In the genomic region with DNA sequence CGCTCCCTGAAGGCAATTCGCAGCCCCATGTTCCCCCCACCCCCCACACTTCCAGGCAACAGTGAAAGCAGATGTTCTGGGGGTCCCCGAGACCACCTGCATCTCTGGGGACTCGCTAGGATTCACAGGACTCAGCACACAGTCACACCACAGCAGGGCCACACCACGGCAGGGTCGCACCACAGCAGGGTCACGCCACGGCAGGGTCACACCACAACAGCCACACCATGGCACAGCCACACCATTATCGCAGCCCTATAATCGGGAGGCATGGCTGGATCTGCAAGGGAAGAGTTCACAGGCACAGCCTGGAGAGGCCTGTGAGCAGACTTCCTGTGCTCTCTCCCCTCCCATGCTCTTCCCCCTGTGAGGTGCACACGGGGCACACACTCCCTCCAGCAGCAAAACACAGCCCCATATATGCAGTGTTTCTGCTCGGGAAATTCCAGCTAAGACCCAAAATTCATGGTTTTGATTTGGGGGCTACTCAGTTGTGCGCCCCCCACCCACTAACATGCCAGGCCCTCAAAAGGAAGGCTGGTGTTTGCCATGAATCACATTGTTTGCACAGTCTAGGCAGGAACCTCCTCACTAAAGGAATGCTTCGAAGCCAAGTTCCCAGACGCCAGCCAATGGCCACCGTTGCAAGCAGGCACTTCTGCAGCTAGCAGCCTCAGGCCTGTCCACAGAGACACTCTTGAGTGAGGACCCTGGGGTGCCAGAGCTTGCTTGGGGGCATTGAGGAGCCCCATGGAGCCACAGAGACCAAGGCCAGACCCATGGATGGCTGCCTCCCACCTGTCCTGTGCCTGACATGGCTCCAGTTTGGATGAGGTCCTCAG, we compare ENCODE assay signal across 21 cellular contexts. TPM values are rescaled to one million over a fixed set of nuclear protein-coding genes. Genes with fewer than 3 reads are reported as not detected.
DNase-seq lines count a peak whose midpoint lies in the region; ATAC-seq, FAIRE-seq and TF ChIP-seq lines count a peak whose summit lies in the region.
"Had no signal": no experiment of that assay in that cellular context is flagged by ENCODE, and none has a peak within 500 bp of the region (broad histone marks: within the 10 kb centered on the region; RNA-seq: fewer than 3 reads in every experiment).

No MANE protein-coding gene starts in this region.

- BruUV-seq in Panc1 (replicated peaks; lab: Mats Ljungman, UMichigan) (no TSS peak), HepG2 (replicated peaks; lab: Mats Ljungman, UMichigan) (no TSS peak), OCI-LY7 (replicated peaks; lab: Mats Ljungman, UMichigan) (no TSS peak)

- in situ Hi-C loops in Panc1 (cut with HindIII; ENCODE audit: low pct_unique_long_range_greater_than_20kb, low sequenced_read_pairs) (no loop called here), HepG2 (cut with HindIII; ENCODE audit: extremely low pct_ligation_motif_present, low pct_unique_long_range_greater_than_20kb) (no loop called here)

- no peak for TF ChIP-seq RAD21 in HepG2 (CRISPR knock-in tag; IDR thresholded peaks at IDR 0.05)

- H2AFZ ChIP-seq in HepG2 (ENCODE audit: low read length), result no peak overlapping the region
- no peak overlapping the region for H2AFZ ChIP-seq in OCI-LY7 (ENCODE audit: low read length)

- H3K9ac ChIP-seq in HepG2 (ENCODE audit: insufficient read depth, low read depth, low read length), result no peak overlapping the region

- H3K27me3 ChIP-seq in Panc1 (ENCODE audit: control insufficient read depth, insufficient read depth, low read length) (peaks cover 12% of the 10 kb centered on the region), HepG2 (ENCODE audit: control insufficient read depth in 1 of 2, insufficient read depth in 2 of 2, low read length in 2 of 2) (peaks cover 0 to 40% of the 10 kb centered on the region in 2 experiments), spleen (replicated peaks in 1 of 7) (peaks cover 0 to 75% (median 21%) of the 10 kb centered on the region in 7 donors)

- peak; percentile 68 for ATAC-seq in Panc1
- ATAC-seq in HepG2, result peak; percentile 68
- no peak for ATAC-seq in HG03439 (IDR thresholded peaks at IDR 0.05; ENCODE audit: unreplicated experiment)
- ATAC-seq: K562 had no signal

- POLR2A ChIA-PET in Panc1 (lab: Charles Lee), result interaction anchor here (0.6 kb wide), 1 partner anchor 27 kb away, joined by 4 read pairs; no protein-coding TSS in a partner anchor
- POLR2A ChIA-PET in HepG2 (lab: Yijun Ruan, JAX), result no interaction called here
- POLR2A ChIA-PET in OCI-LY7 (lab: Charles Lee), result no interaction called here

- H3K9me3 ChIP-seq in Panc1 (ENCODE audit: control insufficient read depth, insufficient read depth, low read depth, low read length) (no peaks in the 10 kb centered on the region), HepG2 (ENCODE audit: low read length) (no peaks in the 10 kb centered on the region), spleen (no peaks in the 10 kb centered on the region), OCI-LY7 (ENCODE audit: low read length) (no peaks in the 10 kb centered on the region)
- H3K9me3 ChIP-seq: HAP-1 had no signal

- DNase-seq in DMS53 (lab: John Stamatoyannopoulos, UW), result peak; percentile 44
- DNase-seq in DMS53 treated with DMSO at 0.1 percent for 48 hours (lab: John Stamatoyannopoulos, UW; ENCODE audit: unreplicated experiment), result no peak
- DNase-seq in Panc1 (ENCODE audit: low read depth, low spot score), result no peak
- DNase-seq in HepG2 (ENCODE audit: low spot score), result peak; percentile 27
- peak; percentile 50 for DNase-seq in spleen
- DNase-seq in OCI-LY7 (ENCODE audit: low spot score), result no peak
- DNase-seq in mucosa of gallbladder (ENCODE audit: low spot score), result no peak
- DNase-seq: C1 segment of cervical spinal cord; Calu3; CD4-positive, alpha-beta T cell; DMS 273 treated with DMSO at 0.1 percent for 48 hours; DND-41; GDM1 had no signal

- no peak overlapping the region for H3K27ac ChIP-seq in Panc1 (ENCODE audit: low read length)
- no peak overlapping the region for H3K27ac ChIP-seq in HepG2 (ENCODE audit: extremely low read length, insufficient read depth, low read length)
- H3K27ac ChIP-seq in spleen, result no peak overlapping the region
- no peak overlapping the region for H3K27ac ChIP-seq in OCI-LY7 (ENCODE audit: low read depth, low read length, poor library complexity, severe bottlenecking)
- H3K27ac ChIP-seq: 22Rv1 had no signal

- H4K20me1 ChIP-seq in HepG2 (ENCODE audit: insufficient read depth, low read length) (no peaks in the 10 kb centered on the region; the same call in none of the 2 replicates), OCI-LY7 (ENCODE audit: insufficient read depth, low read length) (no peaks in the 10 kb centered on the region)

- no peak for FAIRE-seq in HepG2 (lab: Jason Lieb, UNC)
- FAIRE-seq: GM12892, GM19239, H1, HTR-8/SVneo, K562 had no signal

- 23% methylated on average over 7 of the region's 16 CpGs for WGBS in HepG2 (ENCODE audit: low lambda C conversion rate)
- WGBS in spleen, 5 donors, result 73 to 79% (median 76%) methylated on average over 15 to 16 of the region's 16 CpGs

- H3K4me2 ChIP-seq in HepG2 (ENCODE audit: low read depth, low read length), result no peak overlapping the region
- H3K4me2 ChIP-seq in OCI-LY7 (ENCODE audit: low read length), result no peak overlapping the region

- intact Hi-C loops in Panc1 (cut with micrococcal nuclease; ENCODE audit: unreplicated experiment), result no loop called here
- intact Hi-C loops in HepG2 (cut with micrococcal nuclease; ENCODE audit: unreplicated experiment), result no loop called here
- intact Hi-C loops in spleen (cut with DNase I; ENCODE audit: low total_unique reads), result no loop called here
- intact Hi-C loops in OCI-LY7 (cut with micrococcal nuclease; ENCODE audit: unreplicated experiment), result no loop called here

- H3K4me1 ChIP-seq in Panc1 (ENCODE audit: control insufficient read depth, insufficient read depth, low read length) (peaks cover 20% of the 10 kb centered on the region), HepG2 (ENCODE audit: insufficient read depth, low read length) (peaks cover 69% of the 10 kb centered on the region), spleen (peaks cover 0 to 10% (median 0%) of the 10 kb centered on the region in 6 donors), OCI-LY7 (ENCODE audit: insufficient read depth, low read length, poor library complexity, severe bottlenecking) (no peaks in the 10 kb centered on the region)
- H3K4me1 ChIP-seq: HAP-1 had no signal

- H3K9me2 ChIP-seq in OCI-LY7 (ENCODE audit: insufficient read depth, low read length), result no peaks in the 10 kb centered on the region

- TF ChIP-seq EP300 in HepG2 (IDR thresholded peaks at IDR 0.05; ENCODE audit: low read depth in 2 of 2, low read length in 2 of 2), result no peak
- TF ChIP-seq EP300 in HepG2 (CRISPR knock-in tag; IDR thresholded peaks at IDR 0.05; ENCODE audit: borderline replicate concordance), result no peak

- CTCF ChIA-PET in Panc1 (lab: Charles Lee), result no interaction called here
- CTCF ChIA-PET in HepG2 (lab: Yijun Ruan, JAX; ENCODE audit: low intra/inter-chr PET ratio, low total read pairs), result no interaction called here
- CTCF ChIA-PET in OCI-LY7 (lab: Charles Lee; ENCODE audit: unreplicated experiment), result no interaction called here

- H3K79me2 ChIP-seq in HepG2 (ENCODE audit: insufficient read depth, low read length) (no peaks in the 10 kb centered on the region), OCI-LY7 (ENCODE audit: insufficient read depth, low read depth, low read length) (no peaks in the 10 kb centered on the region)

- H3K36me3 ChIP-seq in Panc1 (ENCODE audit: control insufficient read depth, insufficient read depth, low read length) (no peaks in the 10 kb centered on the region), HepG2 (replicated peaks in 1 of 2; ENCODE audit: control insufficient read depth in 1 of 2, insufficient read depth in 2 of 2, low read length in 2 of 2) (no peaks in the 10 kb centered on the region), spleen (no peaks in the 10 kb centered on the region), OCI-LY7 (ENCODE audit: insufficient read depth, low read length) (no peaks in the 10 kb centered on the region)
- H3K36me3 ChIP-seq: HAP-1 had no signal

- H3K4me3 ChIP-seq in Panc1 (ENCODE audit: low read depth in 2 of 2, low read length in 2 of 2) (no peak overlapping the region), HepG2 (replicated peaks in 1 of 3; ENCODE audit: insufficient read depth in 1 of 3, low read depth in 2 of 3, low read length in 3 of 3) (no peak overlapping the region), spleen (no peak overlapping the region), OCI-LY7 (ENCODE audit: low read depth, low read length, poor library complexity, severe bottlenecking) (no peak overlapping the region)
- H3K4me3 ChIP-seq: HAP-1, K562 had no signal

- TF ChIP-seq POLR2A in HepG2 (IDR thresholded peaks at IDR 0.05; ENCODE audit: insufficient read depth in 1 of 2, low read depth in 2 of 2, low read length in 2 of 2) (no peak), spleen (IDR thresholded peaks at IDR 0.05) (no peak)

- no peak for TF ChIP-seq CTCF in Panc1 (IDR thresholded peaks at IDR 0.05)
- TF ChIP-seq CTCF in HepG2 (CRISPR knock-in tag; IDR thresholded peaks at IDR 0.05), result no peak
- no peak for TF ChIP-seq CTCF in spleen (IDR thresholded peaks at IDR 0.05 in 8 of 11, conservative IDR thresholded peaks at IDR 0.05 in 3 of 11)
- TF ChIP-seq CTCF in OCI-LY7 (conservative IDR thresholded peaks at IDR 0.05; ENCODE audit: low read length), result no peak

RNA-seq across cellular contexts. Expression of a gene that starts 7.0 kb away (rescaled TPM):
- total RNA-seq in Panc1 (2021; ENCODE audit: unreplicated experiment) (9.9 TPM), HepG2 (2016; rRNA removed; fragmentation: Illumina TruSeq; extraction: Trizol) (0.38 and 0.84 TPM in 2 replicates), spleen (1 to 10 TPM in 4 of 7 donors, under 1 TPM in 2, not detected in 1; 0.85 to 6.0 (median 1.6) TPM), OCI-LY7 (2022) (not detected in 2 replicates), mucosa of gallbladder (0.81 TPM)
- 18.0 TPM for polyA plus RNA-seq in Panc1 (2012; ENCODE audit: insufficient read length)
- total RNA-seq in HepG2 (2016; cell fraction: cytosol; rRNA removed; fragmentation: Illumina TruSeq; extraction: Trizol; ENCODE audit: low read depth), result 0.30 and 0.53 TPM in 2 replicates
- total RNA-seq in HepG2 (2016; cell fraction: insoluble cytoplasmic fraction; rRNA removed; fragmentation: Illumina TruSeq; extraction: Trizol), result 0.28 and 0.67 TPM in 2 replicates
- total RNA-seq in HepG2 (2016; cell fraction: membrane; rRNA removed; fragmentation: Illumina TruSeq; extraction: Trizol), result 0.65 and 0.72 TPM in 2 replicates
- 0.25 and 0.85 TPM in 2 replicates for total RNA-seq in HepG2 (2016; cell fraction: nucleus; rRNA removed; fragmentation: Illumina TruSeq; extraction: Trizol)
- polyA plus RNA-seq in HepG2 (2011; rRNA removed) (1.2 and 2.1 TPM in 2 replicates), spleen (1 to 10 TPM in 1 of 3 donors, under 1 TPM in 2; 0.55 to 1.0 (median 0.96) TPM)
- 0.87 and 0.98 TPM in 2 replicates for polyA plus RNA-seq in HepG2 (2011; cell fraction: cytosol; rRNA removed)
- polyA plus RNA-seq in HepG2 (2011; cell fraction: nucleus; rRNA removed), result 6.5 and 9.7 TPM in 2 replicates
- polyA plus RNA-seq in HepG2 (2012), result 0.76 and 1.7 TPM in 2 replicates
- polyA plus RNA-seq in HepG2 (2016; cell fraction: cytosol; fragmentation: Illumina TruSeq; extraction: Trizol; ENCODE audit: low read depth), result 0.43 and 0.57 TPM in 2 replicates
- 0.42 and 0.70 TPM in 2 replicates for polyA plus RNA-seq in HepG2 (2016; cell fraction: insoluble cytoplasmic fraction; fragmentation: Illumina TruSeq; extraction: Trizol; ENCODE audit: low read depth)
- 0.53 and 0.62 TPM in 2 replicates for polyA plus RNA-seq in HepG2 (2016; cell fraction: membrane; fragmentation: Illumina TruSeq; extraction: Trizol; ENCODE audit: low read depth)
- polyA plus RNA-seq in HepG2 (2016; cell fraction: nucleus; fragmentation: Illumina TruSeq; extraction: Trizol; ENCODE audit: insufficient read depth, low read depth), result 1.1 and 1.7 TPM in 2 replicates
- 0.07 and 2.3 TPM in 2 replicates for polyA minus RNA-seq in HepG2 (2011; rRNA and poly(A)+ RNA removed; ENCODE audit: low replicate concordance)
- polyA minus RNA-seq in HepG2 (2011; cell fraction: cytosol; rRNA and poly(A)+ RNA removed), result 1.1 and 1.6 TPM in 2 replicates
- polyA minus RNA-seq in HepG2 (2011; cell fraction: nucleus; rRNA and poly(A)+ RNA removed), result 1.2 TPM in 2 replicates
- total RNA-seq in OCI-LY7 (2014; rRNA removed; shearing (Covaris generic)), result not detected in 2 replicates
- total RNA-seq: Calu3, K562 had no signal

Comparison
In these comparisons a context has a peak if more than half of its experiments do, and no peak if none do; other contexts are left out.
1. DNase-seq: peak in DMS53 (single experiment), HepG2 (single experiment) and spleen (single experiment); none in DMS53 treated with DMSO at 0.1 percent for 48 hours (single experiment), Panc1 (single experiment), OCI-LY7 (single experiment) and mucosa of gallbladder (single experiment).